1 cellular context compared by ENCODE assay signal in the genomic region with DNA sequence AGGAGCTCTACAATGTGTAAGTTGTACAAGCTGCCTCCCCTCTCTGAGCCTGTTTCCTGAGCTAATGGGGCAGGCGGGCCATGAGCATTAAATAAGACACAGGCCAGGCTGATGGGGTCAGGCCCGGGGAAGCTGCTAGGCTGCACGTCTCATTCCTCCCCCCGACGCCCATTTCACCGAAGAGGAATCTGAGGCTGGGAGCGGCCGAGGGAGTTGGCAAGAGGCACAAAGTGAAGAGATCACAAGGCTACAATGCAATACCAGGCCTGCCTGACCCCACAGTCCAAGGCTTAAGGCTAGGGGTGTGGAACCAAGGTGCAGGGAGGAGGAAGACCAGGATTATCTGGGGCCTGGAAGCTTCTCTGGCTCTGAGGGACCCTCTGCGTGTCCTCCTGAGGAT.
TF ChIP-seq lines count a peak whose summit lies in the region.

No MANE protein-coding gene starts in this region.

TF ChIP-seq in A549, 52 proteins besides CTCF, POLR2A, EP300 and RAD21 (continued from another document):
- TF ChIP-seq NFE2L2 (conservative IDR thresholded peaks at IDR 0.05; ENCODE audit: low read length) (no peak), JUNB (IDR thresholded peaks at IDR 0.05) (no peak), GATA3 (IDR thresholded peaks at IDR 0.05; ENCODE audit: borderline replicate concordance) (no peak), TFCP2L1 (CRISPR knock-in tag; IDR thresholded peaks at IDR 0.05) (no peak), NR3C1 (IDR thresholded peaks at IDR 0.05) (no peak), SREBF2 (IDR thresholded peaks at IDR 0.05) (no peak), FOSB (CRISPR knock-in tag; IDR thresholded peaks at IDR 0.05) (no peak), HOXA7 (CRISPR knock-in tag; IDR thresholded peaks at IDR 0.05) (no peak), TP53 (CRISPR knock-in tag; IDR thresholded peaks at IDR 0.05) (no peak), RFX5 (IDR thresholded peaks at IDR 0.05) (no peak), CHD4 (IDR thresholded peaks at IDR 0.05; ENCODE audit: borderline replicate concordance) (no peak)
- TF ChIP-seq, protein P1, sequence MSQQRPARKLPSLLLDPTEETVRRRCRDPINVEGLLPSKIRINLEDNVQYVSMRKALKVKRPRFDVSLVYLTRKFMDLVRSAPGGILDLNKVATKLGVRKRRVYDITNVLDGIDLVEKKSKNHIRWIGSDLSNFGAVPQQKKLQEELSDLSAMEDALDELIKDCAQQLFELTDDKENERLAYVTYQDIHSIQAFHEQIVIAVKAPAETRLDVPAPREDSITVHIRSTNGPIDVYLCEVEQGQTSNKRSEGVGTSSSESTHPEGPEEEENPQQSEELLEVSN (IDR thresholded peaks at IDR 0.05; ENCODE audit: borderline replicate concordance, low read depth), result no peak
